Comparison of ENCODE assay signal across 1 cellular context in genomic region chr2:27122791-27123190, GRCh38.
TF ChIP-seq lines count a peak whose summit lies in the region.

No MANE protein-coding gene starts in this region.

TF ChIP-seq in IMR-90, 13 proteins besides CTCF, POLR2A, EP300 and RAD21 (continued from another document):
- no peak for TF ChIP-seq BHLHE40 (IDR thresholded peaks at IDR 0.05; ENCODE audit: low read depth, low read length)
- no peak for TF ChIP-seq MAZ (IDR thresholded peaks at IDR 0.05; ENCODE audit: borderline replicate concordance, low read depth, low read length)
- no peak for TF ChIP-seq FOS (IDR thresholded peaks at IDR 0.05; ENCODE audit: low read depth, low read length)
- TF ChIP-seq MXI1 (IDR thresholded peaks at IDR 0.05; ENCODE audit: borderline replicate concordance, low read depth, low read length): no peak
- no peak for TF ChIP-seq ELK1 (IDR thresholded peaks at IDR 0.05; ENCODE audit: borderline replicate concordance, low read depth, low read length)
- TF ChIP-seq MAFK (IDR thresholded peaks at IDR 0.05; ENCODE audit: low read depth, low read length): no peak
- TF ChIP-seq RFX5 (IDR thresholded peaks at IDR 0.05; ENCODE audit: low read depth, low read length): no peak
- no peak for TF ChIP-seq USF2 (IDR thresholded peaks at IDR 0.05; ENCODE audit: low read depth, low read length)
- no peak for TF ChIP-seq RCOR1 (IDR thresholded peaks at IDR 0.05; ENCODE audit: insufficient replicate concordance, low read length)
- no peak for TF ChIP-seq CEBPB (IDR thresholded peaks at IDR 0.05; ENCODE audit: low read depth, low read length)
